In the genomic region with DNA sequence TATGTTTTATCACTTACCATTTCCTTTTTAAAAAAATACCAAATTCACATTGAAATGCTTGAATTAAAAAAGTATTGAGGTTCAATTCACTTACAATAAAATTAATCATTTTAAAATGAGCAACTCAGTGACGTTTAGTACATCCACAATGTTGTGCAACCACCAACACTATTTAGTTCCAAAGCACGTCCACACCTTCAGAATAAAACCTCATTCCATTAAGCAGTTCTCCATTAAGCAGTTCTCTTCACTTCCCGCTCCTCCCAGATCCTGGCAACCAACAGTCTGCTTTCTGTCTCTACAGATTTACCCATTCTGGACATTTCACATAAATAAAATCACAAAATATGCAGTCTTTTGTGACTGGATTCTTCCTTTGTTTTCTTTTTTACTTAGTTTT, we compare ENCODE assay signal across 1 cellular context.
TF ChIP-seq lines count a peak whose summit lies in the region.

No MANE protein-coding gene starts in this region.

TF ChIP-seq in GM23338, 12 proteins besides CTCF, POLR2A, EP300 and RAD21 (continued from another document):
- no peak for TF ChIP-seq ZNF462 (CRISPR knock-in tag; IDR thresholded peaks at IDR 0.05)
